13 cellular contexts compared by ENCODE assay signal in the genomic region with DNA sequence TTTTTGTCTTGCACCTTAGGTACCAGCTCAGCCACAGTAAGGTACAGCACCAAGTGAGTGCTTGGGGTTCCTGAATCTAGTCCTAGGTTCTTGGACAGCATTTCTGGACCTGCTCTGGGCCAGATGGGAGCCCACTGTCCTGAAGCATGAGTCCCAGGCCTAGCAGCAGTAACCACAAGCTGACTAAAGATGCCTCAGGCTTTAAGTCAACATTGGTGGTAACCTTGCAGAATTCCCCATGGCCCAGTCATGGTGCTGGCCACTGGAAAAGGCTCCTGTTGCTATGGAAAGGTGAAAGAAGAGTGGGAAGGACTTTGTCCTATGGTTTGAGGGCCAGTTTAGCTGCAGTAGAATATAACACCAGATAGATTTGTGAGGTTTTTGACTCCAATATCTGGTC.
DNase-seq lines count a peak whose midpoint lies in the region; FAIRE-seq and TF ChIP-seq lines count a peak whose summit lies in the region.
"Had no signal": no experiment of that assay in that cellular context is flagged by ENCODE, and none has a peak within 500 bp of the region (broad histone marks: within the 10 kb centered on the region; RNA-seq: fewer than 3 reads in every experiment).

No MANE protein-coding gene starts in this region.

- peaks cover 0 to 14% (median 3%) of the 10 kb centered on the region in 7 donors for H3K9me3 Mint-ChIP-seq in CD14-positive monocyte

- H3K27ac Mint-ChIP-seq in CD14-positive monocyte, result no peak overlapping the region
- H3K27ac Mint-ChIP-seq: natural killer cell had no signal

- H3K27ac ChIP-seq in prostate gland, result no peak overlapping the region
- H3K27ac ChIP-seq: lower lobe of right lung, psoas muscle, WERI-Rb-1 had no signal

- H3K27me3 ChIP-seq in bronchial epithelial cell (ENCODE audit: control insufficient read depth, insufficient read depth, low read length) (no peaks in the 10 kb centered on the region), prostate gland (replicated peaks; ENCODE audit: insufficient read depth) (no peaks in the 10 kb centered on the region)

- intact Hi-C loops in lower leg skin (cut with DNase I; ENCODE audit: low total_unique reads) (no loop called here), CD14-positive monocyte (cut with micrococcal nuclease) (no loop called here), prostate gland (cut with DNase I) (no loop called here)

- TF ChIP-seq POLR2A in lower leg skin (IDR thresholded peaks at IDR 0.05) (no peak), prostate gland (IDR thresholded peaks at IDR 0.05) (no peak)

- no peaks in the 10 kb centered on the region for H3K36me3 Mint-ChIP-seq in CD14-positive monocyte
- H3K36me3 Mint-ChIP-seq: natural killer cell had no signal

- no peaks in the 10 kb centered on the region for H3K27me3 Mint-ChIP-seq in CD14-positive monocyte (ENCODE audit: low read depth in 3 of 3)

- H3K4me3 ChIP-seq in bronchial epithelial cell (ENCODE audit: low read depth, low read length), result no peak overlapping the region
- no peak overlapping the region for H3K4me3 ChIP-seq in skeletal muscle cell (ENCODE audit: low read depth, low read length)
- no peak overlapping the region for H3K4me3 ChIP-seq in lower leg skin (ENCODE audit: low read depth, poor library complexity, severe bottlenecking)
- H3K4me3 ChIP-seq in prostate gland, result no peak overlapping the region
- H3K4me3 ChIP-seq: lower lobe of right lung, psoas muscle had no signal

- no peaks in the 10 kb centered on the region for H3K4me1 ChIP-seq in prostate gland (replicated peaks)
- H3K4me1 ChIP-seq: lower lobe of right lung, psoas muscle had no signal

- H3K36me3 ChIP-seq in bronchial epithelial cell (ENCODE audit: control insufficient read depth, insufficient read depth, low read length), result no peaks in the 10 kb centered on the region
- no peaks in the 10 kb centered on the region for H3K36me3 ChIP-seq in prostate gland
- H3K36me3 ChIP-seq: lower lobe of right lung, WERI-Rb-1 had no signal

- TF ChIP-seq CTCF in bronchial epithelial cell (IDR thresholded peaks at IDR 0.05; ENCODE audit: insufficient read depth, low read length, severe bottlenecking) (no peak), lower leg skin (IDR thresholded peaks at IDR 0.05) (no peak), CD14-positive monocyte (IDR thresholded peaks at IDR 0.05) (no peak), prostate gland (IDR thresholded peaks at IDR 0.05) (no peak)

- H3K9me3 ChIP-seq in prostate gland, result no peaks in the 10 kb centered on the region
- H3K9me3 ChIP-seq: lower lobe of right lung, psoas muscle had no signal

- no peaks in the 10 kb centered on the region for H3K4me1 Mint-ChIP-seq in CD14-positive monocyte
- H3K4me1 Mint-ChIP-seq: natural killer cell had no signal

- peak; percentile 97 for DNase-seq in EL
- peak; percentile 80 for DNase-seq in M059J (ENCODE audit: low read depth)
- DNase-seq in bronchial epithelial cell (ENCODE audit: low read depth), result peak; percentile 15
- peak; percentile 73 for DNase-seq in skeletal muscle cell (ENCODE audit: low read depth)
- DNase-seq in lower leg skin (ENCODE audit: low spot score in 2 of 2), result no peak
- no peak for DNase-seq in CD14-positive monocyte (ENCODE audit: low spot score)
- no peak for DNase-seq in prostate gland (ENCODE audit: low spot score)
- DNase-seq: lower lobe of right lung, MV-4-11, natural killer cell, NCI-H748 treated with DMSO at 0.1 percent for 48 hours, psoas muscle, WERI-Rb-1 had no signal

- H3K4me3 Mint-ChIP-seq in CD14-positive monocyte, result no peak overlapping the region
- H3K4me3 Mint-ChIP-seq: natural killer cell had no signal

- FAIRE-seq in bronchial epithelial cell (lab: Jason Lieb, UNC), result no peak

Comparison
In these comparisons a context has a peak if more than half of its experiments do, and no peak if none do; other contexts are left out.
1. DNase-seq: peak in EL (single experiment), M059J (single experiment), bronchial epithelial cell (single experiment) and skeletal muscle cell (single experiment); none in lower leg skin (0 of 2), CD14-positive monocyte (single experiment) and prostate gland (single experiment).